9 cellular contexts compared by ENCODE assay signal in the genomic region with DNA sequence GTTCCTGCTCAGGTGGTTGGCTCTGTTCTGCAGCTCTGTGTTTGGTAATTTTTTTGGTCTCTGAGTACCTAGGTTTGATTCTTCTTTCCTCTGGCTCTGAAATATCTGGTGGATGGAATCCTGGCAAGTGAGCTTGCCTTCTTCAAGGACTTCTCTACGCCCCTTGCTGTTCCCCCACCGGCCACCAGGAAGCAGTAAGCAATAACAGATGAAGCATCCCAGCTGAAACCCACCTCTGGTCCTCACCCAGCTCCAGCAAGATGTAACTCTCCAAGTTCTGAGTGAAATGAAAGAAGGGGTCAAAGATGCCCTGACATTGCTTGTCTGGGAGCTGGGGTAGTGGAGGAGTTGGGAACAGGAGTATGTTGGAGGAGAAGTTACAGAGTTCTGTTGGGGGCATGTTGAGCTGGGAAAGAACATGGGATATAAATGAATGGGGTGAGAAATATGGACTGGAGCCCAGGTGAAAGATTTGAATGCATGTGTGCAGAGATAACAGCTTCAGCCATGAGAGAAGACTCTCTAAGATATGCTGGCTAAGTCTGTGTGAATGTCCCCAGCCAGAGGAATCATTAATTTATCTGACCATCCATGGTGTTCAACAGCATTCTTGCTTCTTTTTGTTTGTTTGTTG. TPM values are rescaled to one million over a fixed set of nuclear protein-coding genes. Genes with fewer than 3 reads are reported as not detected.
DNase-seq lines count a peak whose midpoint lies in the region; ATAC-seq, FAIRE-seq and TF ChIP-seq lines count a peak whose summit lies in the region.
"Had no signal": no experiment of that assay in that cellular context is flagged by ENCODE, and none has a peak within 500 bp of the region (broad histone marks: within the 10 kb centered on the region; RNA-seq: fewer than 3 reads in every experiment).

No MANE protein-coding gene starts in this region.

- peak; percentile 68 for DNase-seq in Calu3
- peak; percentile 16 for DNase-seq in HT1080 (ENCODE audit: low read depth)
- DNase-seq in T-cell, result peak in 21 of 34 experiments; percentile 2 to 35 (median 10)
- peak; percentile 79 for DNase-seq in endothelial cell (ENCODE audit: low spot score)
- DNase-seq in pancreas, result peak in 4 of 6 donors; percentile 23 to 68 (median 32)
- DNase-seq in activated T-helper 2 cell treated with anti-CD3 and anti-CD28 coated beads, Interferon-gamma antibody, Interleukin-2, Interleukin-4, amounts not matched to agents 10 μg/mL and 5 μg/mL and 100 μg/mL, durations not matched to agents 14 hours and 24 hours and 36 hours (ENCODE audit: low spot score), result no peak
- no peak for DNase-seq in inferior parietal cortex (ENCODE audit: extremely low spot score)

- H3K27me3 ChIP-seq in pancreas, result no peaks in the 10 kb centered on the region

- no peaks in the 10 kb centered on the region for H3K36me3 Mint-ChIP-seq in Calu3 (ENCODE audit: insufficient read depth, unreplicated experiment)
- H3K36me3 Mint-ChIP-seq in T-cell, result no peaks in the 10 kb centered on the region
- H3K36me3 Mint-ChIP-seq in endothelial cell (ENCODE audit: low read depth, unreplicated experiment), result no peaks in the 10 kb centered on the region
- H3K36me3 Mint-ChIP-seq in activated T-helper 2 cell treated with anti-CD3 and anti-CD28 coated beads, Interferon-gamma antibody, Interleukin-2, Interleukin-4, amounts not matched to agents 10 μg/mL and 5 μg/mL and 100 μg/mL, durations not matched to agents 14 hours and 24 hours and 36 hours (ENCODE audit: low read depth), result no peaks in the 10 kb centered on the region

- no peaks in the 10 kb centered on the region for H3K36me3 ChIP-seq in pancreas

- no peaks in the 10 kb centered on the region for H3K9me3 Mint-ChIP-seq in Calu3 (ENCODE audit: low read depth, unreplicated experiment)
- H3K9me3 Mint-ChIP-seq in T-cell, result no peaks in the 10 kb centered on the region
- H3K9me3 Mint-ChIP-seq in endothelial cell (ENCODE audit: unreplicated experiment), result no peaks in the 10 kb centered on the region
- H3K9me3 Mint-ChIP-seq in activated T-helper 2 cell treated with anti-CD3 and anti-CD28 coated beads, Interferon-gamma antibody, Interleukin-2, Interleukin-4, amounts not matched to agents 10 μg/mL and 5 μg/mL and 100 μg/mL, durations not matched to agents 14 hours and 24 hours and 36 hours, result no peaks in the 10 kb centered on the region

- 10% methylated on average over 2 of the region's 2 CpGs for WGBS in pancreas, 2 donors

- H3K4me3 ChIP-seq in pancreas, result no peak overlapping the region
- H3K4me3 ChIP-seq: mucosa of descending colon had no signal

- TF ChIP-seq CTCF in Calu3 (IDR thresholded peaks at IDR 0.05; ENCODE audit: unreplicated experiment) (peak; percentile 68), endothelial cell (IDR thresholded peaks at IDR 0.05; ENCODE audit: unreplicated experiment) (peak; percentile 80), pancreas (IDR thresholded peaks at IDR 0.05) (peak; percentile 19 to 34 (median 32))

- POLR2A ChIA-PET in T-cell (lab: Charles Lee), result no interaction called here

- peaks cover 0 to 6% (median 4%) of the 10 kb centered on the region in 3 donors for H3K4me1 ChIP-seq in pancreas

- no peak for FAIRE-seq in pancreas (lab: Jason Lieb, UNC)

- peaks cover 29% of the 10 kb centered on the region for H3K27me3 Mint-ChIP-seq in Calu3 (ENCODE audit: unreplicated experiment)
- H3K27me3 Mint-ChIP-seq in T-cell, result peaks cover 43 to 49% of the 10 kb centered on the region in 2 donors
- no peaks in the 10 kb centered on the region for H3K27me3 Mint-ChIP-seq in endothelial cell (ENCODE audit: unreplicated experiment)
- H3K27me3 Mint-ChIP-seq in activated T-helper 2 cell treated with anti-CD3 and anti-CD28 coated beads, Interferon-gamma antibody, Interleukin-2, Interleukin-4, amounts not matched to agents 10 μg/mL and 5 μg/mL and 100 μg/mL, durations not matched to agents 14 hours and 24 hours and 36 hours (ENCODE audit: low read depth), result peaks cover 42% of the 10 kb centered on the region

- no peaks in the 10 kb centered on the region for H3K4me1 Mint-ChIP-seq in Calu3 (ENCODE audit: low read depth, unreplicated experiment)
- H3K4me1 Mint-ChIP-seq in T-cell, result no peaks in the 10 kb centered on the region
- H3K4me1 Mint-ChIP-seq in endothelial cell (ENCODE audit: unreplicated experiment), result peaks cover 4% of the 10 kb centered on the region
- no peaks in the 10 kb centered on the region for H3K4me1 Mint-ChIP-seq in activated T-helper 2 cell treated with anti-CD3 and anti-CD28 coated beads, Interferon-gamma antibody, Interleukin-2, Interleukin-4, amounts not matched to agents 10 μg/mL and 5 μg/mL and 100 μg/mL, durations not matched to agents 14 hours and 24 hours and 36 hours (ENCODE audit: low read depth)

- H3K27ac Mint-ChIP-seq in Calu3 (ENCODE audit: unreplicated experiment), result no peak overlapping the region
- no peak overlapping the region for H3K27ac Mint-ChIP-seq in T-cell
- H3K27ac Mint-ChIP-seq in endothelial cell (ENCODE audit: unreplicated experiment), result no peak overlapping the region
- H3K27ac Mint-ChIP-seq in activated T-helper 2 cell treated with anti-CD3 and anti-CD28 coated beads, Interferon-gamma antibody, Interleukin-2, Interleukin-4, amounts not matched to agents 10 μg/mL and 5 μg/mL and 100 μg/mL, durations not matched to agents 14 hours and 24 hours and 36 hours, result no peak overlapping the region

- H3K4me3 Mint-ChIP-seq in Calu3 (ENCODE audit: low read depth, unreplicated experiment) (no peak overlapping the region), T-cell (no peak overlapping the region), endothelial cell (ENCODE audit: unreplicated experiment) (no peak overlapping the region)
- no peak overlapping the region for H3K4me3 Mint-ChIP-seq in activated T-helper 2 cell treated with anti-CD3 and anti-CD28 coated beads, Interferon-gamma antibody, Interleukin-2, Interleukin-4, amounts not matched to agents 10 μg/mL and 5 μg/mL and 100 μg/mL, durations not matched to agents 14 hours and 24 hours and 36 hours (ENCODE audit: low read depth)

- BruUV-seq in Calu3 (replicated peaks; lab: Mats Ljungman, UMichigan), result no TSS peak

- ATAC-seq in T-cell (replicated peaks in 1 of 4) (no peak), pancreas (peak in 3 of 4 donors; percentile 68 to 80 (median 74)), GM21737 (IDR thresholded peaks at IDR 0.05; ENCODE audit: unreplicated experiment) (no peak)
- ATAC-seq: mucosa of descending colon had no signal

- intact Hi-C loops in Calu3 (cut with micrococcal nuclease; ENCODE audit: unreplicated experiment) (loop anchor here (5.0 kb wide), 1 partner anchor 160 kb away; no protein-coding TSS in a partner anchor), pancreas (cut with DNase I) (loop anchor here in 1 of 3 donors (10.0 kb wide), 1 partner anchor 108 kb away; no protein-coding TSS in a partner anchor)
- intact Hi-C loops in activated T-helper 2 cell treated with anti-CD3 and anti-CD28 coated beads, Interferon-gamma antibody, Interleukin-2, Interleukin-4, amounts not matched to agents 10 μg/mL and 5 μg/mL and 100 μg/mL, durations not matched to agents 14 hours and 24 hours and 36 hours (cut with micrococcal nuclease), result loop anchor here (5.0 kb wide), 1 partner anchor 315 kb away; the partner anchor contains the start of gene KCNK17

- H3K27ac ChIP-seq in pancreas, result no peak overlapping the region

- CTCF ChIA-PET in Calu3 (lab: Charles Lee), result interaction anchor here (0.8 to 2.7 kb wide), 13 partner anchors 9 to 316 kb away, joined by 3 to 10 read pairs (median 3); no protein-coding TSS in a partner anchor
- CTCF ChIA-PET in T-cell (lab: Charles Lee), result interaction anchor here (0.8 to 2.9 kb wide), 5 partner anchors 305 to 313 kb away, joined by 3 to 11 read pairs (median 4); no protein-coding TSS in a partner anchor

- H3K9me3 ChIP-seq in pancreas, result no peaks in the 10 kb centered on the region
- H3K9me3 ChIP-seq: mucosa of descending colon had no signal

RNA-seq across cellular contexts. Expression of gene GLP1R, which starts 51.3 kb away (rescaled TPM):
- total RNA-seq in Calu3 (2022) (4.8 and 10.2 TPM in 2 replicates), T-cell (under 1 TPM in 1 of 5 donors, not detected in 4; 0.07 TPM), endothelial cell (ENCODE audit: unreplicated experiment) (42.5 TPM), pancreas (1 to 10 TPM; 4.3 to 9.7 (median 7.6) TPM)
- not detected in 2 replicates for total RNA-seq in HT1080 (2014; rRNA removed; shearing (Covaris generic))
- not detected in 2 replicates for polyA plus RNA-seq in HT1080 (2015; cell fraction: cytosol; rRNA removed)
- polyA plus RNA-seq in HT1080 (2015; cell fraction: nucleus; rRNA removed), result not detected in 2 replicates
- polyA plus RNA-seq in pancreas, result 1 to 10 TPM; 3.4 TPM
- total RNA-seq in activated T-helper 2 cell treated with anti-CD3 and anti-CD28 coated beads, Interferon-gamma antibody, Interleukin-2, Interleukin-4, amounts not matched to agents 10 μg/mL and 5 μg/mL and 100 μg/mL, durations not matched to agents 14 hours and 24 hours and 36 hours, result 0.05 and 0.14 TPM in 2 replicates

Comparison
In these comparisons a context has a peak if more than half of its experiments do, and no peak if none do; other contexts are left out.
1. DNase-seq: peak in Calu3 (single experiment), HT1080 (single experiment), T-cell (21 of 34), endothelial cell (single experiment) and pancreas (4 of 6); none in activated T-helper 2 cell treated with anti-CD3 and anti-CD28 coated beads, Interferon-gamma antibody, Interleukin-2, Interleukin-4, amounts not matched to agents 10 μg/mL and 5 μg/mL and 100 μg/mL, durations not matched to agents 14 hours and 24 hours and 36 hours (single experiment) and inferior parietal cortex (single experiment).
2. ATAC-seq: peak in pancreas (3 of 4); none in T-cell (0 of 4) and GM21737 (single experiment).
3. Peak in every context shown above with its lines, with median percentiles within 50 percentile points of each other: CTCF ChIP-seq.